8 cellular contexts compared by ENCODE assay signal in genomic region chr22:40499187-40499753, GRCh38.
DNase-seq lines count a peak whose midpoint lies in the region; ATAC-seq and TF ChIP-seq lines count a peak whose summit lies in the region.

No MANE protein-coding gene starts in this region.

- intact Hi-C loops in activated B cell treated with CpG ODN at 0.5 μM for 24 hours (cut with micrococcal nuclease), result no loop called here
- intact Hi-C loops in left ventricle myocardium inferior (cut with micrococcal nuclease), result no loop called here
- intact Hi-C loops in testis (cut with DNase I; ENCODE audit: low total_unique reads), result no loop called here

- H3K27ac ChIP-seq in left ventricle myocardium inferior (replicated peaks) (peak overlapping the region; percentile 63), testis (peak overlapping the region; percentile 15 to 72)

- peaks cover 10% of the 10 kb centered on the region for H3K4me1 Mint-ChIP-seq in activated B cell treated with CpG ODN at 0.5 μM for 24 hours

- CTCF ChIA-PET in activated B cell treated with CpG ODN at 0.5 μM for 24 hours (lab: Charles Lee), result no interaction called here

- no peaks in the 10 kb centered on the region for H3K27me3 Mint-ChIP-seq in activated B cell treated with CpG ODN at 0.5 μM for 24 hours

- TF ChIP-seq CTCF in BE2C (IDR thresholded peaks at IDR 0.05; ENCODE audit: low read depth, low read length) (no peak), activated B cell treated with CpG ODN at 0.5 μM for 24 hours (IDR thresholded peaks at IDR 0.05) (no peak), left ventricle myocardium inferior (IDR thresholded peaks at IDR 0.05; ENCODE audit: borderline replicate concordance) (no peak), testis (IDR thresholded peaks at IDR 0.05) (no peak)

- no peaks in the 10 kb centered on the region for H3K9me3 Mint-ChIP-seq in activated B cell treated with CpG ODN at 0.5 μM for 24 hours

- H3K4me1 ChIP-seq in BE2C, result no peaks in the 10 kb centered on the region; the same call in 1 of the 2 replicates
- peaks cover 54% of the 10 kb centered on the region for H3K4me1 ChIP-seq in left ventricle myocardium inferior
- peaks cover 5% of the 10 kb centered on the region for H3K4me1 ChIP-seq in testis

- H3K4me3 Mint-ChIP-seq in activated B cell treated with CpG ODN at 0.5 μM for 24 hours, result no peak overlapping the region

- DNase-seq in BE2C, result peak; percentile 33
- no peak for DNase-seq in activated B cell treated with CpG ODN at 0.5 μM for 24 hours
- no peak for DNase-seq in left ventricle myocardium inferior
- DNase-seq in testis, result peak; percentile 64
- DNase-seq in NCI-H2107 (lab: John Stamatoyannopoulos, UW), result no peak
- no peak for DNase-seq in SHP77 (lab: John Stamatoyannopoulos, UW)

- TF ChIP-seq POLR2A in testis (IDR thresholded peaks at IDR 0.05), result no peak

- peak; percentile 49 for ATAC-seq in HG03108 (IDR thresholded peaks at IDR 0.05; ENCODE audit: unreplicated experiment)
- ATAC-seq in activated B cell treated with CpG ODN at 0.5 μM for 24 hours (ENCODE audit: low read depth), result no peak
- no peak for ATAC-seq in GM21786 (IDR thresholded peaks at IDR 0.05; ENCODE audit: unreplicated experiment)

- H3K9me3 ChIP-seq in BE2C (no peaks in the 10 kb centered on the region), left ventricle myocardium inferior (replicated peaks) (no peaks in the 10 kb centered on the region), testis (no peaks in the 10 kb centered on the region)

- H3K27me3 ChIP-seq in BE2C (no peaks in the 10 kb centered on the region), left ventricle myocardium inferior (ENCODE audit: low read depth) (no peaks in the 10 kb centered on the region), testis (no peaks in the 10 kb centered on the region)

- H3K4me3 ChIP-seq in BE2C (ENCODE audit: low read depth, low read length), result no peak overlapping the region
- H3K4me3 ChIP-seq in left ventricle myocardium inferior, result no peak overlapping the region
- no peak overlapping the region for H3K4me3 ChIP-seq in testis

- no peaks in the 10 kb centered on the region for H3K36me3 ChIP-seq in BE2C
- no peaks in the 10 kb centered on the region for H3K36me3 ChIP-seq in left ventricle myocardium inferior
- no peaks in the 10 kb centered on the region for H3K36me3 ChIP-seq in testis (ENCODE audit: low read depth, missing control alignments)

- H3K36me3 Mint-ChIP-seq in activated B cell treated with CpG ODN at 0.5 μM for 24 hours (ENCODE audit: low read depth), result peaks cover 9% of the 10 kb centered on the region

- peak overlapping the region; percentile 31 for H3K27ac Mint-ChIP-seq in activated B cell treated with CpG ODN at 0.5 μM for 24 hours

- POLR2A ChIA-PET in activated B cell treated with CpG ODN at 0.5 μM for 24 hours (lab: Charles Lee), result no interaction called here

Comparison
In these comparisons a context has a peak if more than half of its experiments do, and no peak if none do; other contexts are left out.
1. DNase-seq: peak in BE2C (single experiment) and testis (single experiment); none in activated B cell treated with CpG ODN at 0.5 μM for 24 hours (single experiment), left ventricle myocardium inferior (single experiment), NCI-H2107 (single experiment) and SHP77 (0 of 2).